ENCODE assay signal across 18 cellular contexts in the genomic region with DNA sequence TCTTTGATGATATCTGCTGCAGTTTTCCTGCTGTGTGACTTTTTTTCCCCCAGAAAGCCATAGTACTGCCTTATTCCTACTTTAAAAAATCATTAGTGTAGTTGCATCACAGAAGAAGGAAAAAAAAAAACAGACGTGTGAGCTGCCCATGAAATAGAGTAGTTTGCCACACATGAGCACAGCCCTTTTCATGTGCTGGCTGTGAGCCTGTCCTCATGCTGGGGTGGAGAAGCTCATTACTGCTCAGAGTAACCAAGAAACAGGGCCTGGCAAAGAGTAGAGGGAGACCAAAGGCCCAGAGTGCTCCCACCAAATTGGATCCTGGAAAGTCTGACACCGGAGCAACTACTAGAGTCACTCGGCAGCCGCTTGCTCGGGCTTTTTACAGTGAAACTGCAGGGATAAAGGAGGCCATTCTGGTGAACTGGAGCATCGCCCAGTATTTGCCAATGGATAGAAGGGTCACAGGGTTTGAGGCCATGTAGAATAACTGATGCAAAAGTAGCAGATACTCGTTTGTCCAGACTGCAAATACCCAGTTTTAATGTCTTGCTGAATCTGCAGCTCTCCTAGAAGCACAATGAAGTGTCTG.
DNase-seq lines count a peak whose midpoint lies in the region; ATAC-seq, FAIRE-seq and TF ChIP-seq lines count a peak whose summit lies in the region.
"Had no signal": no experiment of that assay in that cellular context is flagged by ENCODE, and none has a peak within 500 bp of the region (broad histone marks: within the 10 kb centered on the region; RNA-seq: fewer than 3 reads in every experiment).

No MANE protein-coding gene starts in this region.

- no peaks in the 10 kb centered on the region for H4K20me1 ChIP-seq in HepG2 (ENCODE audit: insufficient read depth, low read length)
- H4K20me1 ChIP-seq: BLaER1 treated with 17β-estradiol and CSF1 and Interleukin-3, amounts not matched to agents 10 nM and 100 nM had no signal

- ATAC-seq in right lobe of liver (peak; percentile 64 to 74 (median 70)), HepG2 (no peak), lower lobe of right lung (no peak), GM19324 (IDR thresholded peaks at IDR 0.05; ENCODE audit: low FRiP score, unreplicated experiment) (no peak), GM19023 (IDR thresholded peaks at IDR 0.05; ENCODE audit: unreplicated experiment) (no peak)
- no peak for ATAC-seq in stimulated activated naive CD8-positive, alpha-beta T cell treated with anti-CD3 and anti-CD28 coated beads, Interleukin-15, Interleukin-2, amounts not matched to agents 100 U/mL and 50 U/mL, for 24 hours
- ATAC-seq: Panc1 had no signal

- H3K27me3 ChIP-seq in right lobe of liver (no peaks in the 10 kb centered on the region), HepG2 (ENCODE audit: control insufficient read depth in 1 of 2, insufficient read depth in 2 of 2, low read length in 2 of 2) (no peaks in the 10 kb centered on the region), lower lobe of right lung (ENCODE audit: low read depth) (no peaks in the 10 kb centered on the region)
- H3K27me3 ChIP-seq: BLaER1 treated with 17β-estradiol and CSF1 and Interleukin-3, amounts not matched to agents 10 nM and 100 nM; MG63 had no signal

- no peak for TF ChIP-seq POLR2A in right lobe of liver (IDR thresholded peaks at IDR 0.05)
- no peak for TF ChIP-seq POLR2A in HepG2 (IDR thresholded peaks at IDR 0.05; ENCODE audit: insufficient read depth in 1 of 2, low read depth in 2 of 2, low read length in 2 of 2)

- H3K27ac ChIP-seq in right lobe of liver (no peak overlapping the region), HepG2 (ENCODE audit: extremely low read length, insufficient read depth, low read length) (no peak overlapping the region), lower lobe of right lung (no peak overlapping the region)
- H3K27ac ChIP-seq: BLaER1 treated with 17β-estradiol and CSF1 and Interleukin-3, amounts not matched to agents 10 nM and 100 nM had no signal

- no peak for TF ChIP-seq RAD21 in HepG2 (CRISPR knock-in tag; IDR thresholded peaks at IDR 0.05)

- CTCF ChIA-PET in HepG2 (lab: Yijun Ruan, JAX; ENCODE audit: low intra/inter-chr PET ratio, low total read pairs): no interaction called here

- no peak for TF ChIP-seq EP300 in HepG2 (IDR thresholded peaks at IDR 0.05; ENCODE audit: low read depth in 2 of 2, low read length in 2 of 2)
- no peak for TF ChIP-seq EP300 in HepG2 (CRISPR knock-in tag; IDR thresholded peaks at IDR 0.05; ENCODE audit: borderline replicate concordance)

- H3K4me3 ChIP-seq in right lobe of liver: no peak overlapping the region
- no peak overlapping the region for H3K4me3 ChIP-seq in HepG2 (replicated peaks in 1 of 3; ENCODE audit: insufficient read depth in 1 of 3, low read depth in 2 of 3, low read length in 3 of 3)
- no peak overlapping the region for H3K4me3 ChIP-seq in lower lobe of right lung
- H3K4me3 ChIP-seq: BLaER1 treated with 17β-estradiol and CSF1 and Interleukin-3, amounts not matched to agents 10 nM and 100 nM; MG63 had no signal

- no peaks in the 10 kb centered on the region for H3K79me2 ChIP-seq in HepG2 (ENCODE audit: insufficient read depth, low read length)

- no peak overlapping the region for H3K9ac ChIP-seq in HepG2 (ENCODE audit: insufficient read depth, low read depth, low read length)
- H3K9ac ChIP-seq: BLaER1 treated with 17β-estradiol and CSF1 and Interleukin-3, amounts not matched to agents 10 nM and 100 nM had no signal

- in situ Hi-C loops in HepG2 (cut with HindIII; ENCODE audit: extremely low pct_ligation_motif_present, low pct_unique_long_range_greater_than_20kb): no loop called here

- POLR2A ChIA-PET in HepG2 (lab: Yijun Ruan, JAX): no interaction called here

- intact Hi-C loops in right lobe of liver (cut with DNase I) (no loop called here), HepG2 (cut with micrococcal nuclease; ENCODE audit: unreplicated experiment) (no loop called here), lower lobe of right lung (cut with DNase I) (no loop called here)

- TF ChIP-seq CTCF in right lobe of liver (IDR thresholded peaks at IDR 0.05) (no peak), HepG2 (CRISPR knock-in tag; IDR thresholded peaks at IDR 0.05) (no peak), lower lobe of right lung (IDR thresholded peaks at IDR 0.05) (no peak)

- no peak for FAIRE-seq in HepG2 (lab: Jason Lieb, UNC)
- FAIRE-seq: A204.1, GM19239 had no signal

- H3K9me3 ChIP-seq in right lobe of liver (no peaks in the 10 kb centered on the region), HepG2 (ENCODE audit: low read length) (no peaks in the 10 kb centered on the region), lower lobe of right lung (no peaks in the 10 kb centered on the region)
- H3K9me3 ChIP-seq: BLaER1 treated with 17β-estradiol and CSF1 and Interleukin-3, amounts not matched to agents 10 nM and 100 nM; MG63 had no signal

- WGBS in right lobe of liver (ENCODE audit: insufficient coverage, low coverage, low lambda C conversion rate, missing lambda C conversion rate): 31% methylated on average over 3 of the region's 7 CpGs
- 15% methylated on average over 6 of the region's 7 CpGs for WGBS in HepG2 (ENCODE audit: low lambda C conversion rate)

- peaks cover 0 to 11% (median 0%) of the 10 kb centered on the region in 4 donors for H3K4me1 ChIP-seq in right lobe of liver
- no peaks in the 10 kb centered on the region for H3K4me1 ChIP-seq in HepG2 (ENCODE audit: insufficient read depth, low read length)
- no peaks in the 10 kb centered on the region for H3K4me1 ChIP-seq in lower lobe of right lung
- H3K4me1 ChIP-seq: BLaER1 treated with 17β-estradiol and CSF1 and Interleukin-3, amounts not matched to agents 10 nM and 100 nM had no signal

- no peaks in the 10 kb centered on the region for H3K36me3 ChIP-seq in right lobe of liver
- H3K36me3 ChIP-seq in HepG2 (replicated peaks in 1 of 2; ENCODE audit: control insufficient read depth in 1 of 2, insufficient read depth in 2 of 2, low read length in 2 of 2): no peaks in the 10 kb centered on the region
- H3K36me3 ChIP-seq in lower lobe of right lung: no peaks in the 10 kb centered on the region
- H3K36me3 ChIP-seq: BLaER1 treated with 17β-estradiol and CSF1 and Interleukin-3, amounts not matched to agents 10 nM and 100 nM; MG63 had no signal

- no peak overlapping the region for H3K4me2 ChIP-seq in HepG2 (ENCODE audit: low read depth, low read length)
- H3K4me2 ChIP-seq: BLaER1 treated with 17β-estradiol and CSF1 and Interleukin-3, amounts not matched to agents 10 nM and 100 nM had no signal

- BruUV-seq in HepG2 (replicated peaks; lab: Mats Ljungman, UMichigan): no TSS peak

- DNase-seq in right lobe of liver (peak in 2 of 3 donors; percentile 36 to 70), HepG2 (ENCODE audit: low spot score) (no peak), cerebellum (ENCODE audit: low spot score) (peak; percentile 32), midbrain (lab: John Stamatoyannopoulos, UW) (peak; percentile 57), lower lobe of right lung (no peak)
- DNase-seq in stimulated activated naive CD8-positive, alpha-beta T cell treated with anti-CD3 and anti-CD28 coated beads, Interleukin-15, Interleukin-2, amounts not matched to agents 100 U/mL and 50 U/mL, for 24 hours: no peak
- DNase-seq: H7, Karpas-422, MG63, NCI-H1092, NCI-H226, NCI-H774 had no signal

- no peak overlapping the region for H2AFZ ChIP-seq in HepG2 (ENCODE audit: low read length)

TF ChIP-seq in HepG2, 621 proteins besides CTCF, POLR2A, EP300 and RAD21 (continues in another document):
- TF ChIP-seq LRRFIP1 (CRISPR knock-in tag; conservative IDR thresholded peaks at IDR 0.05) (no peak), ARID3A (IDR thresholded peaks at IDR 0.05; ENCODE audit: low read depth, low read length) (no peak), TOPORS (CRISPR knock-in tag; IDR thresholded peaks at IDR 0.05) (no peak), MYNN (CRISPR knock-in tag; IDR thresholded peaks at IDR 0.05; ENCODE audit: low read depth) (no peak), ZNF547 (CRISPR knock-in tag; IDR thresholded peaks at IDR 0.05) (no peak), NKX3-1 (CRISPR knock-in tag; IDR thresholded peaks at IDR 0.05) (no peak), ZNF737 (CRISPR knock-in tag; IDR thresholded peaks at IDR 0.05; ENCODE audit: borderline replicate concordance) (no peak), HDAC6 (IDR thresholded peaks at IDR 0.05; ENCODE audit: low read depth, low read length) (no peak), ARNT (IDR thresholded peaks at IDR 0.05) (no peak)

Comparison
In these comparisons a context has a peak if more than half of its experiments do, and no peak if none do; other contexts are left out.
1. ATAC-seq: peak in right lobe of liver (4 of 4); none in HepG2 (single experiment), stimulated activated naive CD8-positive, alpha-beta T cell treated with anti-CD3 and anti-CD28 coated beads, Interleukin-15, Interleukin-2, amounts not matched to agents 100 U/mL and 50 U/mL, for 24 hours (single experiment), lower lobe of right lung (0 of 2), GM19324 (single experiment) and GM19023 (single experiment).
2. DNase-seq: peak in right lobe of liver (2 of 3), cerebellum (single experiment) and midbrain (single experiment); none in HepG2 (single experiment), stimulated activated naive CD8-positive, alpha-beta T cell treated with anti-CD3 and anti-CD28 coated beads, Interleukin-15, Interleukin-2, amounts not matched to agents 100 U/mL and 50 U/mL, for 24 hours (single experiment) and lower lobe of right lung (single experiment).